Comparison of ENCODE assay signal across 9 cellular contexts in the genomic region with DNA sequence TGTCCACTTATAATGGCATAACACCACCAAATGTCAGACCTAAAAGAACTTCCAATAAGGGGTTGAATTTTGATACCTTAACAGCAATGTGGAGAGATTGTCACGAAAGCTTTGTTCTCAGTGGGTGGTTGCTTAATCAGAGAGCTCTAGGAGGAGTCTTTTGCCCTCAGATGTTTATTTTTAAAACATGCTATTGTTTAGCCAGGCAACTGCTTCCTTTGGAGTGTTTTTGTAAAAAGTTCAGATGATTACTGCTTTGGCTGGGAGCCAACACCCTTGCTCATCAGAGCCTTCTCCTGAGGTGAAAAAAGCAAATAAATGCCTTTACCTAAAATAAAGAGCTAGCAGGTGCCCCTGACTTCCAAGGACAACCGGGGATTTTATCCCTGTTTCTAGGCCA.
DNase-seq lines count a peak whose midpoint lies in the region; ATAC-seq and TF ChIP-seq lines count a peak whose summit lies in the region.
"Had no signal": no experiment of that assay in that cellular context is flagged by ENCODE, and none has a peak within 500 bp of the region (broad histone marks: within the 10 kb centered on the region; RNA-seq: fewer than 3 reads in every experiment).

No MANE protein-coding gene starts in this region.

- intact Hi-C loops in esophagus squamous epithelium (cut with DNase I), result no loop called here
- intact Hi-C loops in aorta (cut with DNase I), result no loop called here

- H2BK15ac ChIP-seq in mesenchymal stem cell (ENCODE audit: low read depth, poor library complexity, severe bottlenecking), result no peak overlapping the region

- no peak overlapping the region for H3K23ac ChIP-seq in mesenchymal stem cell (ENCODE audit: low read length in 2 of 2)

- H2BK12ac ChIP-seq in mesenchymal stem cell (ENCODE audit: low read length in 2 of 2), result no peak overlapping the region

- no peak overlapping the region for H3K9ac ChIP-seq in mesenchymal stem cell (ENCODE audit: low read length)

- H2AK5ac ChIP-seq in mesenchymal stem cell (ENCODE audit: low read length, severe bottlenecking), result peak overlapping the region; percentile 50

- in situ Hi-C loops in astrocyte of the cerebellum (cut with HindIII; ENCODE audit: low sequenced_read_pairs), result no loop called here

- H3K79me1 ChIP-seq in mesenchymal stem cell (replicated peaks; ENCODE audit: low read length, poor library complexity, severe bottlenecking), result peaks cover 2% of the 10 kb centered on the region

- H2AFZ ChIP-seq in mesenchymal stem cell (ENCODE audit: low read depth, low read length), result no peak overlapping the region

- H3K14ac ChIP-seq in mesenchymal stem cell (ENCODE audit: low read length in 2 of 2), result no peak overlapping the region

- ATAC-seq in HG03280 (IDR thresholded peaks at IDR 0.05; ENCODE audit: unreplicated experiment) (no peak), aorta (ENCODE audit: low FRiP score) (no peak)
- ATAC-seq: stimulated activated memory B cell treated with anti-CD40 and anti-IgM and Interleukin-4, amounts not matched to agents 10 μg/mL and 1 μg/mL and 100 μg/mL, for 72 hours had no signal

- no peak overlapping the region for H4K91ac ChIP-seq in mesenchymal stem cell (ENCODE audit: low read length)

- no peak overlapping the region for H4K8ac ChIP-seq in mesenchymal stem cell (ENCODE audit: low read length)

- DNase-seq in EL (peak; percentile 19), NCI-H146 treated with DMSO at 0.1 percent for 48 hours (lab: John Stamatoyannopoulos, UW; ENCODE audit: unreplicated experiment) (peak; percentile 78), astrocyte of the cerebellum (ENCODE audit: low read depth) (peak; percentile 31), mesenchymal stem cell (peak; percentile 28), esophagus squamous epithelium (lab: John Stamatoyannopoulos, UW) (no peak), aorta (no peak)
- DNase-seq: KG1 had no signal

- H3K4me2 ChIP-seq in mesenchymal stem cell (ENCODE audit: low read length, poor library complexity, severe bottlenecking), result no peak overlapping the region

- 38% methylated on average over 2 of the region's 2 CpGs for WGBS in mesenchymal stem cell
- whole genome bisulfite sequencing in esophagus squamous epithelium, 2 donors, result 51 to 55% methylated on average over 2 of the region's 2 CpGs
- 78 to 81% methylated on average over 2 of the region's 2 CpGs for WGBS in aorta, 2 donors

- H3K9me3 ChIP-seq in mesenchymal stem cell (ENCODE audit: control insufficient read depth, low read length) (no peaks in the 10 kb centered on the region), esophagus squamous epithelium (no peaks in the 10 kb centered on the region), aorta (ENCODE audit: control insufficient read depth, low read length) (no peaks in the 10 kb centered on the region)

- no peak overlapping the region for H3K27ac ChIP-seq in mesenchymal stem cell (ENCODE audit: low read length, poor library complexity, severe bottlenecking)
- peak overlapping the region in 1 of 4 donors; percentile 49 for H3K27ac ChIP-seq in esophagus squamous epithelium
- no peak overlapping the region for H3K27ac ChIP-seq in aorta (ENCODE audit: low read depth in 1 of 2, low read length in 2 of 2)

- H2BK5ac ChIP-seq in mesenchymal stem cell (ENCODE audit: low read depth, low read length, poor library complexity, severe bottlenecking), result no peak overlapping the region

- peak overlapping the region in 1 of 2 experiments; percentile 33 for H3K18ac ChIP-seq in mesenchymal stem cell (ENCODE audit: low read depth in 1 of 2, low read length in 2 of 2)

- TF ChIP-seq CTCF in astrocyte of the cerebellum (IDR thresholded peaks at IDR 0.05; ENCODE audit: low read depth, low read length, missing control alignments) (no peak), esophagus squamous epithelium (IDR thresholded peaks at IDR 0.05) (no peak)

- H3K4me1 ChIP-seq in mesenchymal stem cell (ENCODE audit: control insufficient read depth, insufficient read depth, low read depth, low read length) (peaks cover 7% of the 10 kb centered on the region), esophagus squamous epithelium (peaks cover 0 to 6% (median 0%) of the 10 kb centered on the region in 3 donors), aorta (ENCODE audit: control insufficient read depth in 1 of 2, insufficient read depth in 2 of 2, low read length in 2 of 2) (no peaks in the 10 kb centered on the region)

- TF ChIP-seq POLR2A in esophagus squamous epithelium (IDR thresholded peaks at IDR 0.05), result no peak

- no peak overlapping the region for H2BK120ac ChIP-seq in mesenchymal stem cell (ENCODE audit: low read depth, low read length)

- no peak overlapping the region for H3K4ac ChIP-seq in mesenchymal stem cell (ENCODE audit: low read depth in 1 of 2, low read length in 2 of 2)

- no peaks in the 10 kb centered on the region for H3K27me3 ChIP-seq in mesenchymal stem cell (ENCODE audit: control insufficient read depth in 1 of 2, insufficient read depth in 1 of 2, low read length in 2 of 2)
- no peaks in the 10 kb centered on the region for H3K27me3 ChIP-seq in esophagus squamous epithelium
- no peaks in the 10 kb centered on the region for H3K27me3 ChIP-seq in aorta (ENCODE audit: control insufficient read depth in 1 of 2, insufficient read depth in 2 of 2, low read length in 1 of 2)

- H3K36me3 ChIP-seq in mesenchymal stem cell (ENCODE audit: control insufficient read depth in 1 of 2, insufficient read depth in 2 of 2, low read depth in 1 of 2, low read length in 2 of 2), result peaks cover 0 to 11% of the 10 kb centered on the region in 2 experiments
- no peaks in the 10 kb centered on the region for H3K36me3 ChIP-seq in esophagus squamous epithelium
- no peaks in the 10 kb centered on the region for H3K36me3 ChIP-seq in aorta (ENCODE audit: control insufficient read depth in 1 of 2, insufficient read depth in 2 of 2, low read length in 1 of 2)

- H3K4me3 ChIP-seq in astrocyte of the cerebellum (ENCODE audit: low read depth, low read length), result no peak overlapping the region
- no peak overlapping the region for H3K4me3 ChIP-seq in mesenchymal stem cell (ENCODE audit: insufficient read depth in 1 of 2, low read depth in 1 of 2, low read length in 2 of 2)
- no peak overlapping the region for H3K4me3 ChIP-seq in esophagus squamous epithelium
- no peak overlapping the region for H3K4me3 ChIP-seq in aorta (ENCODE audit: low read length in 2 of 2)

Comparison
In these comparisons a context has a peak if more than half of its experiments do, and no peak if none do; other contexts are left out.
1. DNase-seq: peak in EL (single experiment), NCI-H146 treated with DMSO at 0.1 percent for 48 hours (single experiment), astrocyte of the cerebellum (single experiment) and mesenchymal stem cell (single experiment); none in esophagus squamous epithelium (single experiment) and aorta (0 of 2).